Comparison of ENCODE assay signal across 8 cellular contexts in genomic region chr12:92144045-92144630, GRCh38. TPM values are rescaled to one million over a fixed set of nuclear protein-coding genes. Genes with fewer than 3 reads are reported as not detected.
DNase-seq lines count a peak whose midpoint lies in the region; ATAC-seq and TF ChIP-seq lines count a peak whose summit lies in the region.

No MANE protein-coding gene starts in this region.

- peak overlapping the region; percentile 96 for H3K4me2 ChIP-seq in PC-9

- H2AFZ ChIP-seq in PC-9, result no peak overlapping the region

- ATAC-seq in esophagus mucosa, result peak; percentile 45

- H3F3A ChIP-seq in PC-9 (ENCODE audit: insufficient read depth, low read depth), result peaks cover 25% of the 10 kb centered on the region

- peak overlapping the region; percentile 67 for H3K4me3 ChIP-seq in Jurkat, Clone E6-1 (ENCODE audit: low read length)
- H3K4me3 ChIP-seq in PC-9 (peak overlapping the region; percentile 72), muscle layer of duodenum (ENCODE audit: low read depth in 1 of 2, low read length in 2 of 2) (peak overlapping the region; percentile 95 to 98)

- H3K4me1 ChIP-seq in PC-9 (replicated peaks; ENCODE audit: insufficient read depth) (peaks cover 59% of the 10 kb centered on the region), muscle layer of duodenum (ENCODE audit: control insufficient read depth in 1 of 2, insufficient read depth in 2 of 2, low read length in 2 of 2) (peaks cover 8 to 10% of the 10 kb centered on the region in 2 donors)

- H3K79me2 ChIP-seq in PC-9 (ENCODE audit: low read depth), result peaks cover 64% of the 10 kb centered on the region

- BruUV-seq in PC-9 (replicated peaks; lab: Mats Ljungman, UMichigan), result no TSS peak

- H3K27ac ChIP-seq in PC-9 (peak overlapping the region; percentile 96), muscle layer of duodenum (ENCODE audit: low read length) (peak overlapping the region; percentile 93)

- peaks cover 47% of the 10 kb centered on the region for H3K36me3 ChIP-seq in PC-9 (ENCODE audit: low read depth)
- peaks cover 16 to 29% of the 10 kb centered on the region in 2 donors for H3K36me3 ChIP-seq in muscle layer of duodenum (ENCODE audit: control insufficient read depth in 1 of 2, insufficient read depth in 2 of 2, low read length in 2 of 2)

- no peaks in the 10 kb centered on the region for H3K9me2 ChIP-seq in PC-9 (ENCODE audit: insufficient read depth)

- H3K27me3 ChIP-seq in PC-9 (ENCODE audit: insufficient read depth, low read depth) (no peaks in the 10 kb centered on the region), muscle layer of duodenum (ENCODE audit: low read depth, low read length) (no peaks in the 10 kb centered on the region)

- intact Hi-C loops in PC-9 (cut with micrococcal nuclease; ENCODE audit: unreplicated experiment), result loop anchor here (1.0 to 10.0 kb wide), 9 partner anchors 221 to 761 kb away; no protein-coding TSS in a partner anchor

- no peaks in the 10 kb centered on the region for H3K9me3 ChIP-seq in PC-9 (ENCODE audit: insufficient read depth, low read depth)
- H3K9me3 ChIP-seq in muscle layer of duodenum (ENCODE audit: control insufficient read depth in 1 of 2, low read length in 2 of 2), result no peaks in the 10 kb centered on the region

- CTCF ChIA-PET in PC-9 (lab: Charles Lee), result interaction anchor here (1.0 kb wide), 1 partner anchor 333 kb away, joined by 4 read pairs; no protein-coding TSS in a partner anchor

- peaks cover 38% of the 10 kb centered on the region for H4K20me1 ChIP-seq in PC-9 (ENCODE audit: insufficient read depth)

- POLR2A ChIA-PET in PC-9 (lab: Charles Lee; ENCODE audit: unreplicated experiment), result interaction anchor here (0.6 to 1.2 kb wide), 9 partner anchors 33 to 370 kb away, joined by 3 to 7 read pairs (median 4); no protein-coding TSS in a partner anchor

- peak; percentile 94 for DNase-seq in AG09319 (ENCODE audit: extremely low read depth, low read depth)
- DNase-seq in Jurkat, Clone E6-1 (ENCODE audit: low read depth, low spot score), result peak; percentile 67
- peak; percentile 51 to 65 for DNase-seq in PC-9
- DNase-seq in activated T-cell treated with anti-CD3 and anti-CD28 coated beads, Interleukin-2, amount 50 U/mL, for 1 hour, result peak; percentile 74
- peak; percentile 50 to 61 for DNase-seq in stimulated activated CD8-positive, alpha-beta memory T cell treated with anti-CD3 and anti-CD28 coated beads, Interleukin-7, amount 100 ng/mL, for 4 hours (ENCODE audit: low read depth in 2 of 2)

- peak; percentile 39 for TF ChIP-seq POLR2A in GM19099 (IDR thresholded peaks at IDR 0.05; ENCODE audit: extremely low read depth, insufficient read length, low read depth)

- TF ChIP-seq CTCF in AG09319 (IDR thresholded peaks at IDR 0.05; ENCODE audit: low read depth, low read length) (peak; percentile 89), PC-9 (conservative IDR thresholded peaks at IDR 0.05) (peak; percentile 66)

RNA-seq across cellular contexts. Expression of gene BTG1, which starts 1.5 kb away (rescaled TPM):
- polyA plus RNA-seq in Jurkat, Clone E6-1 (2012; ENCODE audit: insufficient read depth, insufficient read length), result 43.3 TPM
- total RNA-seq in PC-9 (2021) (72.4 and 111 TPM in 2 replicates), esophagus mucosa (119 TPM)

Comparison
In these comparisons a context has a peak if more than half of its experiments do, and no peak if none do; other contexts are left out.
1. Peak in every context shown above with its lines: DNase-seq, ATAC-seq, H3K4me3 ChIP-seq and H3K27ac ChIP-seq.